ENCODE assay signal across 31 cellular contexts in the genomic region with DNA sequence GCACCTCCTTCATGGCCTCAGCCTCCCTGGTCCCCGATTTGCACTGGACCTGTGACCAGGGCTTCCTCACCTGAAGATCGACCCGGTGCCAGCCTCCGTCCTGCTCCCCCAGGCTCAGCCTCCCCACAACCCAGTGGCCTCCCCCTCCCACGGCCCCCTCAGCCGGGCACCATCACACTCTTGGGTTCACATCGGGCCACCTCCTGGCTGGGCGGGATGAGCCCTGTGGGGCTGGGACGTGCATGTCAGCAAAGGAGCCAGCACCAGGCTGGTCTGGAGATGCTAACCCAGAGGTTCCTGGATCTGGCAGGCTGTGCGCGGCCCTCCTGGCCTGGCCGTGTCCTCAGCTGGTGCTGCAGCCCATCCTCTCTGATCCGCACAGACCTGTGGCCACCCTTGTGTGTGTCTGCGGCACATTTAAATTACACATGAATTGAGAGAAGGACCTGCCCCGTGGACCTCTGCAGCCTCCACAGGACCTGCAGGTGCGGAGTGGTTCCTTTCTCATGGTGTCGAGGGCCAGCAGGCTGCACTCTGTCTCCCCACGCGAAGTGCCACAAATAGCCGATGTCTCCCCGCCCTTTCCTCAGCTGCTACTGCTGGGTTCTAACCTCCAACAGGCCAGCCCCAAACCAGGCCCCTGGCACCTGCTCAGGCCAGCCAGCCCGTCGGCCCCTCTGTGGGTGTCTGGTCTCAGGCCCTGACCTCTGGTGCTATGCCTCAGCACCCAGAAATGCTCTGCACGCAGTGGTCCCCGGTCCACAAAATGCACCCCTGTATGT.
DNase-seq lines count a peak whose midpoint lies in the region; ATAC-seq, FAIRE-seq and TF ChIP-seq lines count a peak whose summit lies in the region.
"Had no signal": no experiment of that assay in that cellular context is flagged by ENCODE, and none has a peak within 500 bp of the region (broad histone marks: within the 10 kb centered on the region; RNA-seq: fewer than 3 reads in every experiment).

No MANE protein-coding gene starts in this region.

- no peak overlapping the region for H3K9ac ChIP-seq in kidney (ENCODE audit: low read length in 2 of 2)
- H3K9ac ChIP-seq: GM23248 had no signal

- H3K9me3 Mint-ChIP-seq in activated CD4-positive, alpha-beta T cell treated with anti-CD3 and anti-CD28 coated beads, Interleukin-2, amount 10 ng/mL, durations not matched to agents 7 days and 5 days = no peaks in the 10 kb centered on the region
- no peaks in the 10 kb centered on the region for H3K9me3 Mint-ChIP-seq in stimulated activated memory B cell treated with anti-CD40 and anti-IgM and Interleukin-4, amounts not matched to agents 10 μg/mL and 1 μg/mL and 100 μg/mL, for 72 hours
- H3K9me3 Mint-ChIP-seq: activated CD4-positive, alpha-beta T cell treated with anti-CD3 and anti-CD28 coated beads, Interleukin-2, amount 10 ng/mL, durations not matched to agents 24 days and 14 days; activated T-cell treated with anti-CD3 and anti-CD28 coated beads, Interleukin-2, amount 50 U/mL, for 4 hours; CD4-positive, alpha-beta memory T cell; IgD-negative memory B cell; immature natural killer cell; memory B cell had no signal

- no peaks in the 10 kb centered on the region for H3K27me3 Mint-ChIP-seq in activated CD4-positive, alpha-beta T cell treated with anti-CD3 and anti-CD28 coated beads, Interleukin-2, amount 10 ng/mL, durations not matched to agents 7 days and 5 days
- peaks cover 17% of the 10 kb centered on the region for H3K27me3 Mint-ChIP-seq in stimulated activated memory B cell treated with anti-CD40 and anti-IgM and Interleukin-4, amounts not matched to agents 10 μg/mL and 1 μg/mL and 100 μg/mL, for 72 hours
- H3K27me3 Mint-ChIP-seq: CD4-positive, alpha-beta memory T cell had no signal

- POLR2A ChIA-PET in activated CD4-positive, alpha-beta T cell treated with anti-CD3 and anti-CD28 coated beads, Interleukin-2, amount 10 ng/mL, durations not matched to agents 7 days and 5 days (lab: Charles Lee) = no interaction called here

- H3K27ac ChIP-seq in DOHH2 (ENCODE audit: low read depth, low read length) (peak overlapping the region; percentile 55; the same call in 1 of the 2 replicates), kidney (ENCODE audit: low read depth in 2 of 2, low read length in 2 of 2) (no peak overlapping the region)
- H3K27ac ChIP-seq: breast epithelium, gastroesophageal sphincter, GM23248, neutrophil, right lobe of liver, upper lobe of left lung, WERI-Rb-1 had no signal

- no peak overlapping the region for H3K4me3 Mint-ChIP-seq in activated CD4-positive, alpha-beta T cell treated with anti-CD3 and anti-CD28 coated beads, Interleukin-2, amount 10 ng/mL, durations not matched to agents 7 days and 5 days
- no peak overlapping the region for H3K4me3 Mint-ChIP-seq in stimulated activated memory B cell treated with anti-CD40 and anti-IgM and Interleukin-4, amounts not matched to agents 10 μg/mL and 1 μg/mL and 100 μg/mL, for 72 hours

- H4K20me1 ChIP-seq in DOHH2 (ENCODE audit: control insufficient read depth, insufficient read depth, low read depth, low read length) = no peaks in the 10 kb centered on the region

- H3K36me3 ChIP-seq in DOHH2 (ENCODE audit: control insufficient read depth, low read length) (no peaks in the 10 kb centered on the region), kidney (ENCODE audit: control insufficient read depth in 1 of 2, insufficient read depth in 2 of 2, low read length in 2 of 2) (no peaks in the 10 kb centered on the region)
- H3K36me3 ChIP-seq: breast epithelium, gastroesophageal sphincter, neutrophil, right lobe of liver, upper lobe of left lung, WERI-Rb-1 had no signal

- H3K36me3 Mint-ChIP-seq in activated CD4-positive, alpha-beta T cell treated with anti-CD3 and anti-CD28 coated beads, Interleukin-2, amount 10 ng/mL, durations not matched to agents 7 days and 5 days (ENCODE audit: low read depth) = no peaks in the 10 kb centered on the region
- H3K36me3 Mint-ChIP-seq in stimulated activated memory B cell treated with anti-CD40 and anti-IgM and Interleukin-4, amounts not matched to agents 10 μg/mL and 1 μg/mL and 100 μg/mL, for 72 hours = no peaks in the 10 kb centered on the region
- H3K36me3 Mint-ChIP-seq: CD4-positive, alpha-beta memory T cell; IgD-negative memory B cell; immature natural killer cell; memory B cell had no signal

- DNase-seq in activated CD4-positive, alpha-beta T cell treated with anti-CD3 and anti-CD28 coated beads, Interleukin-2, amount 10 ng/mL, durations not matched to agents 7 days and 5 days = no peak
- no peak for DNase-seq in activated CD4-positive, alpha-beta T cell treated with anti-CD3 and anti-CD28 coated beads, Interleukin-2, amount 50 U/mL, for 4 hours
- DNase-seq in kidney (peak; percentile 74), NCI-H2227 (lab: John Stamatoyannopoulos, UW; ENCODE audit: unreplicated experiment) (no peak), 8988T (no peak), iPS-NIHi7 (ENCODE audit: extremely low spot score) (no peak)
- DNase-seq: activated CD4-positive, alpha-beta T cell treated with anti-CD3 and anti-CD28 coated beads, Interleukin-2, amount 10 ng/mL, durations not matched to agents 24 days and 14 days; activated naive CD4-positive, alpha-beta T cell treated with anti-CD3 and anti-CD28 coated beads, Interleukin-2, amount 50 U/mL, for 16 hours; activated T-cell treated with anti-CD3 and anti-CD28 coated beads, Interleukin-2, amount 50 U/mL, for 4 hours; CD4-positive, alpha-beta memory T cell; EL; GM23248; hypothalamus; immature natural killer cell; NCI-H146; NCI-H345; stimulated activated CD4-positive, alpha-beta T cell treated with anti-CD3 and anti-CD28 coated beads, Interleukin-4, amount 100 ng/mL, for 1 hour; WERI-Rb-1 had no signal

- no peaks in the 10 kb centered on the region for H3K27me3 ChIP-seq in DOHH2 (ENCODE audit: control insufficient read depth, low read length)
- H3K27me3 ChIP-seq: breast epithelium, gastroesophageal sphincter, right lobe of liver had no signal

- no peaks in the 10 kb centered on the region for H3K9me2 ChIP-seq in DOHH2 (replicated peaks; ENCODE audit: control insufficient read depth, low read length)

- no peak for FAIRE-seq in kidney (lab: Jason Lieb, UNC)
- FAIRE-seq: D721Med, GM18507 had no signal

- H3K4me3 ChIP-seq in DOHH2 (ENCODE audit: low read length) = peak overlapping the region; percentile 57
- H3K4me3 ChIP-seq in kidney (ENCODE audit: low read length in 2 of 2) = no peak overlapping the region
- H3K4me3 ChIP-seq: breast epithelium, gastroesophageal sphincter, GM23248, right lobe of liver, upper lobe of left lung had no signal

- intact Hi-C loops in kidney (cut with DNase I) = no loop called here

- peak overlapping the region; percentile 94 for H3K27ac Mint-ChIP-seq in activated CD4-positive, alpha-beta T cell treated with anti-CD3 and anti-CD28 coated beads, Interleukin-2, amount 10 ng/mL, durations not matched to agents 7 days and 5 days
- H3K27ac Mint-ChIP-seq in stimulated activated memory B cell treated with anti-CD40 and anti-IgM and Interleukin-4, amounts not matched to agents 10 μg/mL and 1 μg/mL and 100 μg/mL, for 72 hours = peak overlapping the region; percentile 1
- H3K27ac Mint-ChIP-seq: IgD-negative memory B cell, immature natural killer cell, progenitor cell of endocrine pancreas had no signal

- peaks cover 33% of the 10 kb centered on the region for H3K4me1 Mint-ChIP-seq in activated CD4-positive, alpha-beta T cell treated with anti-CD3 and anti-CD28 coated beads, Interleukin-2, amount 10 ng/mL, durations not matched to agents 7 days and 5 days
- H3K4me1 Mint-ChIP-seq in stimulated activated memory B cell treated with anti-CD40 and anti-IgM and Interleukin-4, amounts not matched to agents 10 μg/mL and 1 μg/mL and 100 μg/mL, for 72 hours = peaks cover 23% of the 10 kb centered on the region

- H3K4me2 ChIP-seq in DOHH2 (ENCODE audit: low read length) = peak overlapping the region; percentile 72

- H3K79me2 ChIP-seq in DOHH2 (ENCODE audit: control insufficient read depth, low read length) = no peaks in the 10 kb centered on the region

- H3K4me1 ChIP-seq in DOHH2 (ENCODE audit: control insufficient read depth, low read length) (peaks cover 36% of the 10 kb centered on the region), kidney (ENCODE audit: control insufficient read depth in 1 of 2, insufficient read depth in 1 of 2, low read depth in 1 of 2, low read length in 2 of 2) (no peaks in the 10 kb centered on the region)
- H3K4me1 ChIP-seq: breast epithelium, gastroesophageal sphincter, right lobe of liver had no signal

- CTCF ChIA-PET in activated CD4-positive, alpha-beta T cell treated with anti-CD3 and anti-CD28 coated beads, Interleukin-2, amount 10 ng/mL, durations not matched to agents 7 days and 5 days (lab: Charles Lee) = no interaction called here

- H3K9me3 ChIP-seq in DOHH2 (ENCODE audit: control insufficient read depth, insufficient read depth, low read length) (no peaks in the 10 kb centered on the region), kidney (ENCODE audit: control insufficient read depth in 1 of 2, low read length in 2 of 2) (no peaks in the 10 kb centered on the region)
- H3K9me3 ChIP-seq: breast epithelium, gastroesophageal sphincter, neutrophil, right lobe of liver, upper lobe of left lung had no signal

- no peaks in the 10 kb centered on the region for H3F3A ChIP-seq in DOHH2 (ENCODE audit: control insufficient read depth, insufficient read depth)

- TF ChIP-seq CTCF in DOHH2 (IDR thresholded peaks at IDR 0.05; ENCODE audit: low read depth, low read length, poor library complexity, severe bottlenecking) (no peak), kidney (IDR thresholded peaks at IDR 0.05; ENCODE audit: borderline replicate concordance, extremely low read depth, insufficient read depth) (no peak)

- ATAC-seq in stimulated activated memory B cell treated with anti-CD40 and anti-IgM and Interleukin-4, amounts not matched to agents 10 μg/mL and 1 μg/mL and 100 μg/mL, for 72 hours = no peak
- ATAC-seq: gastroesophageal sphincter, Panc1 had no signal
